9 cellular contexts compared by ENCODE assay signal in the genomic region with DNA sequence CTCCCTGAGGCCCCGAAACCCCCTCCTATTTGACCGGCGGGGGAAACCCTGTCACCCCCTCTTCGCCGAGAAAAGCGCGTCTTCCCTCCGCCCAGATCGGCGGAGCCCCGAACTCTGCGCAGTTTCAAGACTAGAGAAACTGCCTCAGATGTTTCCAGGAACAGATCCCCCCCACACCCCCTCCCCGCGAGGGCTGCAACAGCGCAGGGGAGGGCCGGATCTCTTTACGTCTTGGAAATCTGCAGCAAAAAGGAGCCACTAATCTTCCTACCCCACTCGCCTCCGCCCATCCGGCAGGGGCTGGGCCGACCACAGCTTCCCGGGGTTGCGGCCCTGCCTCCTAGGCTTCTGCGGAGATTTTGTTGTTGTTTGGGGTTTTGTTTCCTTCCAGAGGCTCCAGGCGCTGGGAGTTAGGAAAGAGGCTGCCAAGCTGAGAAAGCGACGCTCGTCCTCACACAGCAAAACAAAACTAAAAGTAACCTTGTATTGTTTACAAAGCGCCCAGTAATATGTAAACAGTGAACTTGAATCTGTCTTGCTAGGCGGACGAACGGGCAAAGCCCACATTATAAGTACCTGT. TPM values are rescaled to one million over a fixed set of nuclear protein-coding genes. Genes with fewer than 3 reads are reported as not detected.
DNase-seq lines count a peak whose midpoint lies in the region; ATAC-seq, FAIRE-seq and TF ChIP-seq lines count a peak whose summit lies in the region.
"Had no signal": no experiment of that assay in that cellular context is flagged by ENCODE, and none has a peak within 500 bp of the region (broad histone marks: within the 10 kb centered on the region; RNA-seq: fewer than 3 reads in every experiment).

No MANE protein-coding gene starts in this region.

- H3K4me1 Mint-ChIP-seq in astrocyte (ENCODE audit: low read depth, unreplicated experiment), result peaks cover 18% of the 10 kb centered on the region

- no peaks in the 10 kb centered on the region for H3K9me3 ChIP-seq in astrocyte (ENCODE audit: insufficient read depth, low read depth, low read length)

- peaks cover 23% of the 10 kb centered on the region for H3K4me1 ChIP-seq in astrocyte (ENCODE audit: insufficient read depth, low read length)

- no peak overlapping the region for H3K27ac ChIP-seq in astrocyte (ENCODE audit: low read depth, low read length)

- H3K36me3 ChIP-seq in astrocyte (ENCODE audit: insufficient read depth, low read length) (no peaks in the 10 kb centered on the region), kidney epithelial cell (ENCODE audit: control insufficient read depth, insufficient read depth, low read length) (no peaks in the 10 kb centered on the region)

- no peak for FAIRE-seq in astrocyte (lab: Jason Lieb, UNC)

- H3K4me3 Mint-ChIP-seq in astrocyte (ENCODE audit: unreplicated experiment), result peak overlapping the region; percentile 84

- H3K4me2 ChIP-seq in astrocyte (ENCODE audit: low read length), result peak overlapping the region; percentile 82

- H3K79me2 ChIP-seq in astrocyte (ENCODE audit: insufficient read depth, low read length), result no peaks in the 10 kb centered on the region

- peak; percentile 52 for DNase-seq in SW480 (ENCODE audit: low spot score)
- no peak for DNase-seq in astrocyte (ENCODE audit: low read depth)
- no peak for DNase-seq in kidney epithelial cell (ENCODE audit: low read depth)
- DNase-seq in stimulated activated CD4-positive, alpha-beta T cell treated with anti-CD3 and anti-CD28 coated beads, TNF-alpha, amount 100 ng/mL, for 24 hours (ENCODE audit: low read depth in 3 of 3), result peak; percentile 23 to 72 (median 25)
- DNase-seq in kidney tubule cell (ENCODE audit: low spot score), result no peak

- no peak for TF ChIP-seq CTCF in astrocyte (IDR thresholded peaks at IDR 0.05; ENCODE audit: insufficient read depth, low read depth, low read length)
- no peak for TF ChIP-seq CTCF in kidney epithelial cell (IDR thresholded peaks at IDR 0.05; ENCODE audit: insufficient read depth, low read length, poor library complexity, severe bottlenecking)

- H2AFZ ChIP-seq in astrocyte (ENCODE audit: low read depth, low read length), result peak overlapping the region; percentile 73

- ATAC-seq in GM18498 (IDR thresholded peaks at IDR 0.05; ENCODE audit: unreplicated experiment) (peak; percentile 76), HG03039 (IDR thresholded peaks at IDR 0.05; ENCODE audit: unreplicated experiment) (peak; percentile 61), HG03469 (IDR thresholded peaks at IDR 0.05; ENCODE audit: unreplicated experiment) (no peak)

- H3K27me3 ChIP-seq in astrocyte (ENCODE audit: insufficient read depth, low read length) (peaks cover 99% of the 10 kb centered on the region), kidney epithelial cell (ENCODE audit: control insufficient read depth, insufficient read depth, low read length) (peaks cover 86% of the 10 kb centered on the region)

- H3K27me3 Mint-ChIP-seq in astrocyte (ENCODE audit: low read depth, unreplicated experiment), result peaks cover 56% of the 10 kb centered on the region

- H4K20me1 ChIP-seq in astrocyte (ENCODE audit: insufficient read depth, low read length), result no peaks in the 10 kb centered on the region

- peak overlapping the region; percentile 26 for H3K9ac ChIP-seq in astrocyte (ENCODE audit: low read length)

- H3K4me3 ChIP-seq in astrocyte (ENCODE audit: insufficient read depth, low read depth, low read length) (peak overlapping the region; percentile 56), kidney epithelial cell (ENCODE audit: low read depth, low read length) (peak overlapping the region; percentile 9)

- peak overlapping the region; percentile 68 for H3K27ac Mint-ChIP-seq in astrocyte (ENCODE audit: unreplicated experiment)

- no peaks in the 10 kb centered on the region for H3K36me3 Mint-ChIP-seq in astrocyte (ENCODE audit: low read depth, unreplicated experiment)

- H3K9me3 Mint-ChIP-seq in astrocyte (ENCODE audit: unreplicated experiment), result peaks cover 1% of the 10 kb centered on the region

RNA-seq across cellular contexts. Expression of gene FOXB1, which starts 2.2 kb away (rescaled TPM):
- total RNA-seq in astrocyte (0.96 and 1.3 TPM in 2 replicates), kidney epithelial cell (0.55 and 0.71 TPM in 2 replicates)
- total RNA-seq: glomerular endothelial cell had no signal

Comparison
In these comparisons a context has a peak if more than half of its experiments do, and no peak if none do; other contexts are left out.
1. DNase-seq: peak in SW480 (single experiment) and stimulated activated CD4-positive, alpha-beta T cell treated with anti-CD3 and anti-CD28 coated beads, TNF-alpha, amount 100 ng/mL, for 24 hours (3 of 3); none in astrocyte (single experiment), kidney epithelial cell (single experiment) and kidney tubule cell (single experiment).